ENCODE assay signal across 12 cellular contexts in genomic region chr2:165193178-165193777, GRCh38. TPM values are rescaled to one million over a fixed set of nuclear protein-coding genes. Genes with fewer than 3 reads are reported as not detected.
DNase-seq lines count a peak whose midpoint lies in the region; ATAC-seq and TF ChIP-seq lines count a peak whose summit lies in the region.
"Had no signal": no experiment of that assay in that cellular context is flagged by ENCODE, and none has a peak within 500 bp of the region (broad histone marks: within the 10 kb centered on the region; RNA-seq: fewer than 3 reads in every experiment).

No MANE protein-coding gene starts in this region.

- no peak overlapping the region for H2BK15ac ChIP-seq in mesendoderm (replicated peaks; ENCODE audit: low read depth)

- no peaks in the 10 kb centered on the region for H3K79me2 ChIP-seq in mesendoderm (ENCODE audit: control insufficient read depth, insufficient read depth, low read length)

- H3K4me2 ChIP-seq in mesendoderm (ENCODE audit: low read length) = no peak overlapping the region

- H2BK120ac ChIP-seq in mesendoderm (ENCODE audit: low read depth, low read length) = no peak overlapping the region

- DNase-seq in NCI-H2081 (lab: John Stamatoyannopoulos, UW) = peak; percentile 90 to 99
- no peak for DNase-seq in mesendoderm
- no peak for DNase-seq in pons (ENCODE audit: low spot score)
- no peak for DNase-seq in stimulated activated CD4-positive, alpha-beta T cell treated with anti-CD3 and anti-CD28 coated beads, Interleukin-4, amount 100 ng/mL, for 1 hour
- DNase-seq: activated CD4-positive, alpha-beta T cell treated with anti-CD3 and anti-CD28 coated beads, Interleukin-2, amount 10 ng/mL, durations not matched to agents 24 days and 14 days; HFFc6; naive thymus-derived CD8-positive, alpha-beta T cell had no signal

- H3K9ac ChIP-seq in mesendoderm (ENCODE audit: low read length) = no peak overlapping the region
- H3K9ac ChIP-seq: BLaER1 treated with 17β-estradiol and CSF1 and Interleukin-3, amounts not matched to agents 10 nM and 100 nM had no signal

- H2BK5ac ChIP-seq in mesendoderm (ENCODE audit: low read length) = no peak overlapping the region

- H3K4me1 ChIP-seq in mesendoderm (ENCODE audit: control insufficient read depth, low read depth, low read length) (no peaks in the 10 kb centered on the region), gastroesophageal sphincter (no peaks in the 10 kb centered on the region)

- H2AK5ac ChIP-seq in mesendoderm (ENCODE audit: low read length) = no peak overlapping the region

- WGBS in mesendoderm (ENCODE audit: extremely low coverage, insufficient coverage, low lambda C conversion rate) = no CpG with 5 or more reads among the region's 4 CpGs
- WGBS in gastroesophageal sphincter (ENCODE audit: low coverage in 1 of 2), 2 donors = 93 to 100% methylated on average over 2 to 4 of the region's 4 CpGs

- no peak for TF ChIP-seq CTCF in gastroesophageal sphincter (IDR thresholded peaks at IDR 0.05)

- TF ChIP-seq POLR2A in gastroesophageal sphincter (IDR thresholded peaks at IDR 0.05) = no peak

- TF ChIP-seq EP300 in gastroesophageal sphincter (IDR thresholded peaks at IDR 0.05) = no peak

- H4K8ac ChIP-seq in mesendoderm (ENCODE audit: low read depth, low read length) = no peak overlapping the region

- H3K36me3 ChIP-seq in mesendoderm (ENCODE audit: control insufficient read depth, insufficient read depth, low read length) (no peaks in the 10 kb centered on the region), gastroesophageal sphincter (no peaks in the 10 kb centered on the region)
- H3K36me3 ChIP-seq: BLaER1 treated with 17β-estradiol and CSF1 and Interleukin-3, amounts not matched to agents 10 nM and 100 nM had no signal

- no peak overlapping the region for H3K4ac ChIP-seq in mesendoderm (ENCODE audit: low read depth, low read length)

- H3K27ac ChIP-seq in mesendoderm (ENCODE audit: low read depth, low read length) (no peak overlapping the region), gastroesophageal sphincter (no peak overlapping the region)
- H3K27ac ChIP-seq: BLaER1 treated with 17β-estradiol and CSF1 and Interleukin-3, amounts not matched to agents 10 nM and 100 nM had no signal

- no peak overlapping the region for H4K5ac ChIP-seq in mesendoderm (ENCODE audit: low read length)

- H3K18ac ChIP-seq in mesendoderm (ENCODE audit: low read length) = no peak overlapping the region

- H3K4me3 ChIP-seq in GM08714 (ENCODE audit: low read length) = peak overlapping the region; percentile 24; the same call in 1 of the 2 replicates
- H3K4me3 ChIP-seq in mesendoderm (ENCODE audit: low read length) = no peak overlapping the region
- no peak overlapping the region for H3K4me3 ChIP-seq in gastroesophageal sphincter
- H3K4me3 ChIP-seq: BLaER1 treated with 17β-estradiol and CSF1 and Interleukin-3, amounts not matched to agents 10 nM and 100 nM had no signal

- H3K79me1 ChIP-seq in mesendoderm (ENCODE audit: low read length) = no peaks in the 10 kb centered on the region

- ATAC-seq in GM19467 (IDR thresholded peaks at IDR 0.05; ENCODE audit: unreplicated experiment) (peak; percentile 95), HG03064 (IDR thresholded peaks at IDR 0.05; ENCODE audit: low read depth, unreplicated experiment) (peak; percentile 99), gastroesophageal sphincter (no peak)
- ATAC-seq: naive thymus-derived CD8-positive, alpha-beta T cell had no signal

- H3K27me3 ChIP-seq in mesendoderm (ENCODE audit: insufficient read depth, low read length, poor library complexity) (no peaks in the 10 kb centered on the region), gastroesophageal sphincter (no peaks in the 10 kb centered on the region)
- H3K27me3 ChIP-seq: BLaER1 treated with 17β-estradiol and CSF1 and Interleukin-3, amounts not matched to agents 10 nM and 100 nM had no signal

- no peaks in the 10 kb centered on the region for H3K9me3 ChIP-seq in gastroesophageal sphincter
- H3K9me3 ChIP-seq: BLaER1 treated with 17β-estradiol and CSF1 and Interleukin-3, amounts not matched to agents 10 nM and 100 nM had no signal

- H3K56ac ChIP-seq in mesendoderm (ENCODE audit: low read length) = no peak overlapping the region

- no peak overlapping the region for H3K23ac ChIP-seq in mesendoderm (ENCODE audit: low read length)

RNA-seq across cellular contexts. Expression of gene SCN3A, which starts 10.6 kb away (rescaled TPM):
- polyA plus RNA-seq in mesendoderm (2013, experiment 1 of 2) = 0.15 TPM
- polyA plus RNA-seq in mesendoderm (2013, experiment 2 of 2) = 0.15 TPM
- 1 to 10 TPM in 3 of 4 donors, under 1 TPM in 1; 0.62 to 5.7 (median 1.4) TPM for total RNA-seq in gastroesophageal sphincter
- polyA plus RNA-seq: naive thymus-derived CD8-positive, alpha-beta T cell had no signal

RNA-seq across cellular contexts. Expression of gene SCN2A, which starts 45.9 kb away (rescaled TPM):
- 0.46 TPM for polyA plus RNA-seq in mesendoderm (2013, experiment 1 of 2)
- 0.43 TPM for polyA plus RNA-seq in mesendoderm (2013, experiment 2 of 2)
- total RNA-seq in gastroesophageal sphincter = 1 to 10 TPM in 1 of 4 donors, under 1 TPM in 3; 0.12 to 1.3 (median 0.64) TPM
- total RNA-seq: activated CD4-positive, alpha-beta T cell treated with anti-CD3 and anti-CD28 coated beads, Interleukin-2, amount 10 ng/mL, durations not matched to agents 24 days and 14 days; naive thymus-derived CD8-positive, alpha-beta T cell had no signal
- polyA plus RNA-seq: naive thymus-derived CD8-positive, alpha-beta T cell had no signal

Comparison
In these comparisons a context has a peak if more than half of its experiments do, and no peak if none do; other contexts are left out.
1. DNase-seq: peak in NCI-H2081 (2 of 2); none in mesendoderm (single experiment), pons (single experiment) and stimulated activated CD4-positive, alpha-beta T cell treated with anti-CD3 and anti-CD28 coated beads, Interleukin-4, amount 100 ng/mL, for 1 hour (single experiment).